Comparison of ENCODE assay signal across 32 cellular contexts in genomic region chr2:43884674-43885073, GRCh38. TPM values are rescaled to one million over a fixed set of nuclear protein-coding genes. Genes with fewer than 3 reads are reported as not detected.
"Had no signal": no experiment of that assay in that cellular context is flagged by ENCODE, and none has a peak within 500 bp of the region (broad histone marks: within the 10 kb centered on the region; RNA-seq: fewer than 3 reads in every experiment).

No MANE protein-coding gene starts in this region.

- H3K27ac ChIP-seq: adrenal gland, brain microvascular endothelial cell, coronary artery, dorsolateral prefrontal cortex, heart left ventricle, left ventricle myocardium inferior, neutrophil, sigmoid colon, testis, transverse colon had no signal

- DNase-seq: activated B cell treated with CpG ODN at 0.5 μM for 24 hours; activated CD8-positive, alpha-beta memory T cell treated with anti-CD3 and anti-CD28 coated beads, Interleukin-2, amount 10 ng/mL, durations not matched to agents 7 days and 5 days; activated CD8-positive, alpha-beta T cell treated with anti-CD3 and anti-CD28 coated beads, Interleukin-2, amount 10 ng/mL, durations not matched to agents 7 days and 5 days; activated naive CD4-positive, alpha-beta T cell treated with Interleukin-2 at 50 U/mL for 16 hours; activated T-cell treated with anti-CD3 and anti-CD28 coated beads, Interleukin-2, amount 50 U/mL, for 72 hours; aorta; brain microvascular endothelial cell; dorsolateral prefrontal cortex; effector memory CD4-positive, alpha-beta T cell; erythroblast; heart left ventricle; left ventricle myocardium inferior; nephron progenitor cell; sigmoid colon; stimulated activated CD4-positive, alpha-beta T cell treated with anti-CD3 and anti-CD28 coated beads, Interleukin-2, amount 100 ng/mL, for 24 hours; stimulated activated naive CD4-positive, alpha-beta T cell; T-helper 1 cell; testis; transverse colon had no signal

- H3K4me2 ChIP-seq: smooth muscle cell had no signal

- H3K4me3 Mint-ChIP-seq: activated B cell treated with CpG ODN at 0.5 μM for 24 hours; activated CD8-positive, alpha-beta memory T cell treated with anti-CD3 and anti-CD28 coated beads, Interleukin-2, amount 10 ng/mL, durations not matched to agents 7 days and 5 days; activated CD8-positive, alpha-beta T cell treated with anti-CD3 and anti-CD28 coated beads, Interleukin-2, amount 10 ng/mL, durations not matched to agents 7 days and 5 days; activated naive CD8-positive, alpha-beta T cell; activated T-cell treated with anti-CD3 and anti-CD28 coated beads, Interleukin-2, amount 50 U/mL, for 72 hours; nephron progenitor cell; T-helper 2 cell treated with Interferon-gamma antibody and Interleukin-4, amounts not matched to agents 5 μg/mL and 100 μg/mL, for 36 hours had no signal

- H3K27me3 ChIP-seq: adrenal gland, brain microvascular endothelial cell, dorsolateral prefrontal cortex, heart left ventricle, neutrophil, sigmoid colon, testis, transverse colon had no signal

- H3K27ac Mint-ChIP-seq: activated B cell treated with CpG ODN at 0.5 μM for 24 hours; activated CD8-positive, alpha-beta memory T cell treated with anti-CD3 and anti-CD28 coated beads, Interleukin-2, amount 10 ng/mL, durations not matched to agents 7 days and 5 days; activated naive CD8-positive, alpha-beta T cell; activated T-cell treated with anti-CD3 and anti-CD28 coated beads, Interleukin-2, amount 50 U/mL, for 72 hours; progenitor cell of endocrine pancreas; T-helper 2 cell treated with Interferon-gamma antibody and Interleukin-4, amounts not matched to agents 5 μg/mL and 100 μg/mL, for 36 hours had no signal

- H3K4me1 ChIP-seq: adrenal gland, heart left ventricle, sigmoid colon, transverse colon had no signal

- H3K4me3 ChIP-seq: adrenal gland, coronary artery, dorsolateral prefrontal cortex, heart left ventricle, left ventricle myocardium inferior, sigmoid colon, smooth muscle cell, testis, transverse colon had no signal

- H3K9me3 Mint-ChIP-seq: activated B cell treated with CpG ODN at 0.5 μM for 24 hours; activated T-cell treated with anti-CD3 and anti-CD28 coated beads, Interleukin-2, amount 50 U/mL, for 72 hours; nephron progenitor cell; T-helper 2 cell treated with Interferon-gamma antibody and Interleukin-4, amounts not matched to agents 5 μg/mL and 100 μg/mL, for 36 hours had no signal

- H3K9me3 ChIP-seq: adrenal gland, heart left ventricle, left ventricle myocardium inferior, neutrophil, sigmoid colon, testis, transverse colon had no signal

- H3K27me3 Mint-ChIP-seq: activated B cell treated with CpG ODN at 0.5 μM for 24 hours; activated CD8-positive, alpha-beta memory T cell treated with anti-CD3 and anti-CD28 coated beads, Interleukin-2, amount 10 ng/mL, durations not matched to agents 7 days and 5 days; activated naive CD8-positive, alpha-beta T cell; progenitor cell of endocrine pancreas had no signal

- H3K4me1 Mint-ChIP-seq: activated B cell treated with CpG ODN at 0.5 μM for 24 hours; activated CD8-positive, alpha-beta memory T cell treated with anti-CD3 and anti-CD28 coated beads, Interleukin-2, amount 10 ng/mL, durations not matched to agents 7 days and 5 days had no signal

RNA-seq across cellular contexts. Expression of gene ABCG8, which starts 45.9 kb away (rescaled TPM):
- total RNA-seq: activated B cell treated with CpG ODN at 0.5 μM for 24 hours; activated CD8-positive, alpha-beta memory T cell treated with anti-CD3 and anti-CD28 coated beads, Interleukin-2, amount 10 ng/mL, durations not matched to agents 7 days and 5 days; activated CD8-positive, alpha-beta T cell treated with anti-CD3 and anti-CD28 coated beads, Interleukin-2, amount 10 ng/mL, durations not matched to agents 7 days and 5 days; activated T-cell treated with anti-CD3 and anti-CD28 coated beads, Interleukin-2, amount 50 U/mL, for 72 hours; aorta; cardiac septum; fibroblast of lung; fibroblast of villous mesenchyme; left ventricle myocardium inferior; lung microvascular endothelial cell; osteocyte; progenitor cell of endocrine pancreas; sigmoid colon; smooth muscle cell had no signal
- polyA plus RNA-seq: fibroblast of lung, heart left ventricle, smooth muscle cell had no signal

RNA-seq across cellular contexts. Expression of gene ABCG5, which starts 46.0 kb away (rescaled TPM):
- total RNA-seq: activated B cell treated with CpG ODN at 0.5 μM for 24 hours; activated CD8-positive, alpha-beta memory T cell treated with anti-CD3 and anti-CD28 coated beads, Interleukin-2, amount 10 ng/mL, durations not matched to agents 7 days and 5 days; activated CD8-positive, alpha-beta T cell treated with anti-CD3 and anti-CD28 coated beads, Interleukin-2, amount 10 ng/mL, durations not matched to agents 7 days and 5 days; activated T-cell treated with anti-CD3 and anti-CD28 coated beads, Interleukin-2, amount 50 U/mL, for 72 hours; aorta; cardiac septum; cerebellum; fibroblast of lung; fibroblast of villous mesenchyme; heart left ventricle; left ventricle myocardium inferior; lung microvascular endothelial cell; osteocyte; progenitor cell of endocrine pancreas; sigmoid colon; smooth muscle cell; testis; transverse colon had no signal
- polyA plus RNA-seq: fibroblast of lung, heart left ventricle, smooth muscle cell had no signal
